Comparison of ENCODE assay signal across 10 cellular contexts in genomic region chr14:83289390-83289789, GRCh38.
"Had no signal": no experiment of that assay in that cellular context is flagged by ENCODE, and none has a peak within 500 bp of the region (broad histone marks: within the 10 kb centered on the region; RNA-seq: fewer than 3 reads in every experiment).

No MANE protein-coding gene starts in this region.

- H3K27ac Mint-ChIP-seq: HFFc6, IgD-negative memory B cell had no signal

- H3K36me3 ChIP-seq: HAP-1 had no signal

- FAIRE-seq: HepG2 had no signal

- DNase-seq: GOT3, H7, HFFc6, KBM-7 had no signal

- H3K9me3 Mint-ChIP-seq: HFFc6 had no signal

- ATAC-seq: HCT116, HepG2 had no signal

- H3K27ac ChIP-seq: GM23248, HL-60 had no signal

- H2AFZ ChIP-seq: GM23248 had no signal

- H3K4me1 Mint-ChIP-seq: IgD-negative memory B cell had no signal

- H3K9me3 ChIP-seq: HAP-1 had no signal

- H3K4me3 ChIP-seq: GM23248, HAP-1 had no signal

- H3K4me3 Mint-ChIP-seq: HFFc6, IgD-negative memory B cell had no signal

- H3K9ac ChIP-seq: GM23248 had no signal

- H3K27me3 Mint-ChIP-seq: IgD-negative memory B cell had no signal
